ENCODE assay signal across 22 cellular contexts in the genomic region with DNA sequence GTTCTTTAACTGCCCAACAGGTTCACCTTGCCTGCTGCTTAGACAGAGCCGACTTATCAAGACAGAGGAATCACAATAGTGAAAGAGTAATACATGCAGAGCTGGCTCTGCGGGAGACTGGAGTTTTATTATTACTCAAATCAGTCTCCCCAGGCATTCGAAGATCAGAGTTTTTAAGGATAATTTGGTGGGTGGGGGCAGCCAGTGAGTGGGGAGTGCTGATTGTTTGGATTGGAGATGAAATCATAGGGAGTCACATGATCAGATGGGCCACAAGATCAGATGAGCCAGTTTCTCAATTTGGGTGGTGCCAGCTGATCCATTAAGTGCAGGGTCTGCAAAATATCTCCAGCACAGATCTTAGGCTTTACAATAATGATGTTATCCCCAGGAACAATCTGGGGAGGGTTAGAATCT.
"Had no signal": no experiment of that assay in that cellular context is flagged by ENCODE, and none has a peak within 500 bp of the region (broad histone marks: within the 10 kb centered on the region; RNA-seq: fewer than 3 reads in every experiment).

No MANE protein-coding gene starts in this region.

- H3K4me3 ChIP-seq: breast epithelium, heart right ventricle, left ventricle myocardium inferior, upper lobe of left lung had no signal

- H3K27ac Mint-ChIP-seq: activated naive CD4-positive, alpha-beta T cell treated with anti-CD3 and anti-CD28 coated beads for 36 hours; activated naive CD8-positive, alpha-beta T cell treated with anti-CD3 and anti-CD28 coated beads, Interleukin-2, amount 10 ng/mL, durations not matched to agents 7 days and 5 days; activated T-cell treated with anti-CD3 and anti-CD28 coated beads, Interleukin-2, amount 50 U/mL, for 72 hours had no signal

- ATAC-seq: activated T-cell treated with anti-CD3 and anti-CD28 coated beads, Interleukin-2, amount 50 U/mL, for 72 hours; heart right ventricle; right cardiac atrium; stimulated activated naive CD8-positive, alpha-beta T cell treated with anti-CD3 and anti-CD28 coated beads, Interleukin-15, Interleukin-2, amounts not matched to agents 100 U/mL and 50 U/mL, for 24 hours had no signal

- H3K36me3 ChIP-seq: breast epithelium, heart right ventricle, left ventricle myocardium inferior, upper lobe of left lung had no signal

- H3K79me2 ChIP-seq: parathyroid adenoma had no signal

- H3K9me3 ChIP-seq: heart right ventricle, left ventricle myocardium inferior had no signal

- H3K4me3 Mint-ChIP-seq: activated naive CD4-positive, alpha-beta T cell treated with anti-CD3 and anti-CD28 coated beads for 36 hours; activated naive CD8-positive, alpha-beta T cell treated with anti-CD3 and anti-CD28 coated beads, Interleukin-2, amount 10 ng/mL, durations not matched to agents 7 days and 5 days; activated T-cell treated with anti-CD3 and anti-CD28 coated beads, Interleukin-2, amount 50 U/mL, for 72 hours; central memory CD8-positive, alpha-beta T cell; nephron had no signal

- H3K27ac ChIP-seq: breast epithelium, heart right ventricle, left ventricle myocardium inferior, parathyroid adenoma, upper lobe of left lung had no signal

- H3K4me1 ChIP-seq: breast epithelium, left ventricle myocardium inferior, parathyroid adenoma, upper lobe of left lung had no signal

- H3K36me3 Mint-ChIP-seq: activated naive CD8-positive, alpha-beta T cell treated with anti-CD3 and anti-CD28 coated beads, Interleukin-2, amount 10 ng/mL, durations not matched to agents 7 days and 5 days had no signal

- H3K9me3 Mint-ChIP-seq: activated naive CD4-positive, alpha-beta T cell treated with anti-CD3 and anti-CD28 coated beads for 36 hours; activated naive CD8-positive, alpha-beta T cell treated with anti-CD3 and anti-CD28 coated beads, Interleukin-2, amount 10 ng/mL, durations not matched to agents 7 days and 5 days; activated T-cell treated with anti-CD3 and anti-CD28 coated beads, Interleukin-2, amount 50 U/mL, for 72 hours; central memory CD8-positive, alpha-beta T cell; nephron had no signal

- DNase-seq: activated CD4-positive, alpha-beta T cell treated with anti-CD3 and anti-CD28 coated beads, Interleukin-2, amount 50 U/mL, for 4 hours; activated effector memory CD4-positive, alpha-beta T cell treated with Interleukin-2 at 50 U/mL for 16 hours; activated naive CD4-positive, alpha-beta T cell treated with anti-CD3 and anti-CD28 coated beads for 36 hours; activated naive CD8-positive, alpha-beta T cell treated with anti-CD3 and anti-CD28 coated beads, Interleukin-2, amount 10 ng/mL, durations not matched to agents 7 days and 5 days; activated T-cell treated with anti-CD3 and anti-CD28 coated beads, Interleukin-2, amount 50 U/mL, for 72 hours; amniotic stem cell; erythroblast; foreskin fibroblast; heart right ventricle; left ventricle myocardium inferior; nucleus accumbens; right cardiac atrium; stimulated activated CD4-positive, alpha-beta T cell treated with anti-CD3 and anti-CD28 coated beads, Interleukin-12 subunit alpha, Interleukin-12 subunit beta, amount 100 ng/mL, for 4 hours; stimulated activated CD4-positive, alpha-beta T cell treated with anti-CD3 and anti-CD28 coated beads, Interleukin-4, amount 100 ng/mL, for 4 hours; stimulated activated naive CD8-positive, alpha-beta T cell treated with anti-CD3 and anti-CD28 coated beads, Interleukin-15, Interleukin-2, amounts not matched to agents 100 U/mL and 50 U/mL, for 24 hours; T-helper 1 cell; T-helper 9 cell; upper lobe of left lung had no signal

- H3K9ac ChIP-seq: parathyroid adenoma had no signal

- H2AFZ ChIP-seq: parathyroid adenoma had no signal

- H3K27me3 ChIP-seq: breast epithelium, heart right ventricle, upper lobe of left lung had no signal

- H3K4me1 Mint-ChIP-seq: activated naive CD8-positive, alpha-beta T cell treated with anti-CD3 and anti-CD28 coated beads, Interleukin-2, amount 10 ng/mL, durations not matched to agents 7 days and 5 days; central memory CD8-positive, alpha-beta T cell had no signal
